Comparison of ENCODE assay signal across 9 cellular contexts in the genomic region with DNA sequence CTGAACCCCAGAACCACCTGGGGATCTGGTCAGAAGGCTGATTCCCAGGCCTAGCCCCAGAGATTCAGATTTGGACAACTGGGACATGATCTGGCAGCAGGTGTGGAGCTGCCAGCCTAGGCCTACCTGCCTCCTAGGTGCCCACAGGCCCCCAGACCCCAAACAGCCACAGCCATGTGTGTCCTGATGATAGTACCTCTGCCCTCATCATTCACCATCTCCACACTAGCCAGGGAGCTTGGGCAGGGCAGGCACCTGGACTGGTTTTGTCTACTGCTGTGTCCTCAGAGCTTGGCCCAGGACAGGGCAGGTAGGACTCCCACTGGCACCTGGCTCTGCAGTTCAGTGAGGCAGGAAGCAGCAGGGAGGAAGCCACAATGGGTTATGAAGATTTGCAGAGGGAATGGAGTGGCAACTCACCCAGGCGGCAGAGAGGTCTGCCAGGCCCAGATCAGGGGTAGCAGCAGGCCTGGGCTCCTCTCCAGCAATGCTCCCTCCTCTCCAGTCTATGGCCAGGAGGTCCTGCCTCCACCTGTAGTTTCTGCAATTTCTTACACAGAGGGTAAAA. TPM values are rescaled to one million over a fixed set of nuclear protein-coding genes. Genes with fewer than 3 reads are reported as not detected.
DNase-seq lines count a peak whose midpoint lies in the region; ATAC-seq and TF ChIP-seq lines count a peak whose summit lies in the region.
"Had no signal": no experiment of that assay in that cellular context is flagged by ENCODE, and none has a peak within 500 bp of the region (broad histone marks: within the 10 kb centered on the region; RNA-seq: fewer than 3 reads in every experiment).

No MANE protein-coding gene starts in this region.

- H3K4me3 ChIP-seq in iPS-15b (ENCODE audit: low read depth, low read length) = peak overlapping the region; percentile 91
- H3K4me3 ChIP-seq in thoracic aorta = peak overlapping the region; percentile 96
- H3K4me3 ChIP-seq: mucosa of descending colon had no signal

- intact Hi-C loops in activated B cell treated with CpG ODN at 0.5 μM for 24 hours (cut with micrococcal nuclease) = no loop called here

- peak overlapping the region; percentile 80 for H3K4me3 Mint-ChIP-seq in activated B cell treated with CpG ODN at 0.5 μM for 24 hours

- no peaks in the 10 kb centered on the region for H3K36me3 Mint-ChIP-seq in activated B cell treated with CpG ODN at 0.5 μM for 24 hours (ENCODE audit: low read depth)

- ATAC-seq in activated B cell treated with CpG ODN at 0.5 μM for 24 hours (ENCODE audit: low read depth) (no peak), thoracic aorta (ENCODE audit: insufficient number of reproducible peaks, low FRiP score, low read depth) (no peak), HG03439 (IDR thresholded peaks at IDR 0.05; ENCODE audit: unreplicated experiment) (no peak), GM21528 (IDR thresholded peaks at IDR 0.05; ENCODE audit: low FRiP score, unreplicated experiment) (no peak)
- ATAC-seq: mucosa of descending colon had no signal

- H3K9me3 ChIP-seq in iPS-15b (ENCODE audit: control insufficient read depth, insufficient read depth, low read length) (no peaks in the 10 kb centered on the region), thoracic aorta (no peaks in the 10 kb centered on the region)
- H3K9me3 ChIP-seq: mucosa of descending colon had no signal

- no peak for TF ChIP-seq CTCF in activated B cell treated with CpG ODN at 0.5 μM for 24 hours (IDR thresholded peaks at IDR 0.05)
- no peak for TF ChIP-seq CTCF in thoracic aorta (IDR thresholded peaks at IDR 0.05)

- peaks cover 21% of the 10 kb centered on the region for H3K4me1 Mint-ChIP-seq in activated B cell treated with CpG ODN at 0.5 μM for 24 hours

- POLR2A ChIA-PET in activated B cell treated with CpG ODN at 0.5 μM for 24 hours (lab: Charles Lee) = interaction anchor here (1.1 to 5.1 kb wide), 3 partner anchors 33 to 64 kb away, joined by 3 to 172 read pairs (median 5); a partner anchor contains a TSS

- H3K27me3 ChIP-seq in iPS-15b (ENCODE audit: control insufficient read depth, insufficient read depth, low read length) (no peaks in the 10 kb centered on the region), thoracic aorta (replicated peaks; ENCODE audit: insufficient read depth) (no peaks in the 10 kb centered on the region)

- H3K9ac ChIP-seq in iPS-15b (ENCODE audit: low read depth, low read length) = no peak overlapping the region

- no peaks in the 10 kb centered on the region for H3K9me3 Mint-ChIP-seq in activated B cell treated with CpG ODN at 0.5 μM for 24 hours

- CTCF ChIA-PET in activated B cell treated with CpG ODN at 0.5 μM for 24 hours (lab: Charles Lee) = interaction anchor here (1.4 kb wide), 1 partner anchor 31 kb away, joined by 5 read pairs; no protein-coding TSS in a partner anchor

- peaks cover 5% of the 10 kb centered on the region for H3K4me1 ChIP-seq in iPS-15b (ENCODE audit: control insufficient read depth, insufficient read depth, low read length)
- peaks cover 15 to 25% of the 10 kb centered on the region in 2 donors for H3K4me1 ChIP-seq in thoracic aorta (ENCODE audit: control insufficient read depth in 1 of 2, low read depth in 2 of 2)

- peak overlapping the region; percentile 14 to 94 for H3K27ac ChIP-seq in thoracic aorta

- H3K27me3 Mint-ChIP-seq in activated B cell treated with CpG ODN at 0.5 μM for 24 hours = peaks cover 9% of the 10 kb centered on the region

- H3K36me3 ChIP-seq in iPS-15b (ENCODE audit: control insufficient read depth, insufficient read depth, low read length) = no peaks in the 10 kb centered on the region
- H3K36me3 ChIP-seq in thoracic aorta = no peaks in the 10 kb centered on the region

- H3K27ac Mint-ChIP-seq in activated B cell treated with CpG ODN at 0.5 μM for 24 hours = no peak overlapping the region

- DNase-seq in activated CD8-positive, alpha-beta memory T cell treated with anti-CD3 and anti-CD28 coated beads for 24 hours = peak; percentile 64
- no peak for DNase-seq in activated CD8-positive, alpha-beta memory T cell treated with anti-CD3 and anti-CD28 coated beads, Interleukin-2, amount 50 U/mL, for 4 hours
- DNase-seq in activated B cell treated with CpG ODN at 0.5 μM for 24 hours (no peak), thoracic aorta (ENCODE audit: low spot score) (no peak), pons (ENCODE audit: low spot score) (no peak)
- DNase-seq: mucosa of descending colon had no signal

RNA-seq across cellular contexts. Expression of a gene that starts 34.8 kb away (rescaled TPM):
- total RNA-seq in activated B cell treated with CpG ODN at 0.5 μM for 24 hours (31.7 and 37.2 TPM in 2 replicates), thoracic aorta (10 to 100 TPM; 12.0 to 23.9 TPM)
